ENCODE assay signal across 17 cellular contexts in the genomic region with DNA sequence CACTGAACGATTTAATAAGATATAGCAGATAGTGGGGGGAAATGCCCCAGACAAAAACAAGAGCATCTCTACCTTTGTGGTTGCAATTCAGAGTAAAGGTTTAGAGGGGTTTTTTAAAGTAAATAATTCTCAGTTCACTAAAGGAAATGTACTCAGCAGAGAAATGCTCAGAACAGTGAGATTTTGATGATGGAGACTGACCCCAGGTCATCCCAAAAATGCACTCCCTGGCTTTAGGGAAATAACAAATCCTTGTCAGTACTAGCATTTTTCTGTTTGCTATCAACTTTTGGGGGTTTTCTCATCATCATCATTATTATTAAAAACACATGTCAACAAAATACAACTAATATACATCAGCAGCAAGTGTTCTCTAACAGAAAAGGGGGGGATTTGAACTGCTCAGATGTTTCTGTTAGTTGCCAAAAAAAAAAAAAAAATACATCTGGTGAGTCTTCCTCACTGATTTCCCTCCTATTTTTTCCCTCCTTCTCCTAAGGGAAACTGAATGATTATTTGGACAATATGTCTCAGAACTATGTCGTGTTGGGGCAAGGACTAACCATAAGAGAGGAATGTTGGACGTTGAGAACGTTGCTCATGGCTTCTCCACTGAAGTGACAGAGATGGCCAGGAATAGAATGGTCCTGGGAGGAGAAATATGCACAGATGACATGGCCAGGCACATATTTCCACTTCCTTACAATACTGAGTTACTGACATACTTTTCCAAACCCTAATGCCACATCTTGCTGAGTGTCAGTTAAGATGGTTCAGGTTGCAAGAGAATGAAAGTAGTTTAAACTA.
"Had no signal": no experiment of that assay in that cellular context is flagged by ENCODE, and none has a peak within 500 bp of the region (broad histone marks: within the 10 kb centered on the region; RNA-seq: fewer than 3 reads in every experiment).

No MANE protein-coding gene starts in this region.

- H3K27ac ChIP-seq: ascending aorta, cardiac muscle cell, testis, upper lobe of right lung had no signal

- H3K4me1 Mint-ChIP-seq: activated B cell treated with CpG ODN at 0.5 μM for 24 hours; activated CD4-positive, alpha-beta T cell treated with anti-CD3 and anti-CD28 coated beads, Interleukin-2, amount 10 ng/mL, durations not matched to agents 24 days and 14 days; activated naive CD8-positive, alpha-beta T cell treated with anti-CD3 and anti-CD28 coated beads, Interleukin-2, amount 50 U/mL, for 24 hours; T-helper 17 cell had no signal

- H3K4me1 ChIP-seq: ascending aorta, testis, upper lobe of right lung had no signal

- H3K27me3 ChIP-seq: ascending aorta, testis, upper lobe of right lung had no signal

- H3K27ac Mint-ChIP-seq: activated B cell treated with CpG ODN at 0.5 μM for 24 hours; activated CD4-positive, alpha-beta T cell treated with anti-CD3 and anti-CD28 coated beads, Interleukin-2, amount 10 ng/mL, durations not matched to agents 24 days and 14 days; activated naive CD8-positive, alpha-beta T cell treated with anti-CD3 and anti-CD28 coated beads, Interleukin-2, amount 50 U/mL, for 24 hours; activated T-helper 1 cell treated with anti-CD3 and anti-CD28 coated beads, Interleukin-12 subunit alpha, Interleukin-12 subunit beta, Interleukin-2, Interleukin-4 antibody, amounts not matched to agents 30 ng/mL and 10 ng/mL and 1 ng/mL, durations not matched to agents 14 hours and 24 hours and 36 hours; naive thymus-derived CD4-positive, alpha-beta T cell; T-helper 17 cell had no signal

- H3K36me3 ChIP-seq: ascending aorta, cardiac muscle cell, upper lobe of right lung had no signal

- H3K4me3 ChIP-seq: ascending aorta, cardiac muscle cell, lung, testis, upper lobe of right lung had no signal

- FAIRE-seq: endothelial cell of umbilical vein, TTC549 had no signal

- H3K9me3 ChIP-seq: ascending aorta, testis, upper lobe of right lung had no signal

- DNase-seq: activated B cell treated with CpG ODN at 0.5 μM for 24 hours; activated CD4-positive, alpha-beta T cell treated with anti-CD3 and anti-CD28 coated beads, Interleukin-2, amount 10 ng/mL, durations not matched to agents 24 days and 14 days; activated naive CD4-positive, alpha-beta T cell; activated naive CD8-positive, alpha-beta T cell treated with anti-CD3 and anti-CD28 coated beads, Interleukin-2, amount 50 U/mL, for 24 hours; naive thymus-derived CD4-positive, alpha-beta T cell; retina; stimulated activated CD4-positive, alpha-beta T cell treated with anti-CD3 and anti-CD28 coated beads, Interleukin-12 subunit alpha, Interleukin-12 subunit beta, amount 100 ng/mL, for 4 hours; stimulated activated naive CD4-positive, alpha-beta T cell treated with Interleukin-2 at 50 U/mL for 16 hours; T-helper 17 cell; testis; upper lobe of right lung had no signal

- H3K9me3 Mint-ChIP-seq: activated CD4-positive, alpha-beta T cell treated with anti-CD3 and anti-CD28 coated beads, Interleukin-2, amount 10 ng/mL, durations not matched to agents 24 days and 14 days; activated naive CD8-positive, alpha-beta T cell treated with anti-CD3 and anti-CD28 coated beads, Interleukin-2, amount 50 U/mL, for 24 hours; activated T-helper 1 cell treated with anti-CD3 and anti-CD28 coated beads, Interleukin-12 subunit alpha, Interleukin-12 subunit beta, Interleukin-2, Interleukin-4 antibody, amounts not matched to agents 30 ng/mL and 10 ng/mL and 1 ng/mL, durations not matched to agents 14 hours and 24 hours and 36 hours had no signal

- H3K27me3 Mint-ChIP-seq: activated B cell treated with CpG ODN at 0.5 μM for 24 hours had no signal

- H3K4me3 Mint-ChIP-seq: activated B cell treated with CpG ODN at 0.5 μM for 24 hours; activated CD4-positive, alpha-beta T cell treated with anti-CD3 and anti-CD28 coated beads, Interleukin-2, amount 10 ng/mL, durations not matched to agents 24 days and 14 days; activated naive CD8-positive, alpha-beta T cell treated with anti-CD3 and anti-CD28 coated beads, Interleukin-2, amount 50 U/mL, for 24 hours; activated T-helper 1 cell treated with anti-CD3 and anti-CD28 coated beads, Interleukin-12 subunit alpha, Interleukin-12 subunit beta, Interleukin-2, Interleukin-4 antibody, amounts not matched to agents 30 ng/mL and 10 ng/mL and 1 ng/mL, durations not matched to agents 14 hours and 24 hours and 36 hours; naive thymus-derived CD4-positive, alpha-beta T cell; T-helper 17 cell had no signal

- ATAC-seq: activated naive CD8-positive, alpha-beta T cell treated with anti-CD3 and anti-CD28 coated beads, Interleukin-2, amount 50 U/mL, for 24 hours; naive thymus-derived CD4-positive, alpha-beta T cell; T-helper 17 cell; upper lobe of right lung had no signal

- H3K36me3 Mint-ChIP-seq: naive thymus-derived CD4-positive, alpha-beta T cell had no signal
